16 cellular contexts compared by ENCODE assay signal in the genomic region with DNA sequence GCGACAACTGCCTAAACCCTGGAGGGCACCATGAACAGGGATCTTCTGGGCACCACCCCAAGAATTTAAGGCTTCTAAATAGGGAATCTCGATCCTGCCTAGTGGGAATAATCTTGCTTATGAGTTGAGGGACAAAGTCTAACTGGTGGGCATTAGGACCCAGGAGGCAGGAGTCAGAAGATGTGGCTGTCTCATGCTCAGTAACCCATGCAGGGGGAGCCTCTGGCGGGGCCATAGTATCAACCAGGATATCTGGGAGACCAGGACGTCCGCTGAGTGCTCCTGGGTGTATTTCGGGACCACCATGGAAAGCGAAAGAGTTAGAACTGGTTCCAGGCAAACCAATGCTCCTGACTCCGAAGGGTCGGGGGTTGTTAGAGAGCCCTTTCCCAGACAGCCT.
"Had no signal": no experiment of that assay in that cellular context is flagged by ENCODE, and none has a peak within 500 bp of the region (broad histone marks: within the 10 kb centered on the region; RNA-seq: fewer than 3 reads in every experiment).

No MANE protein-coding gene starts in this region.

- H3K36me3 ChIP-seq: brain microvascular endothelial cell, cardiac muscle cell, Peyer's patch had no signal

- DNase-seq: activated CD4-positive, alpha-beta T cell treated with anti-CD3 and anti-CD28 coated beads for 4 hours; activated CD8-positive, alpha-beta memory T cell treated with anti-CD3 and anti-CD28 coated beads, Interleukin-2, amount 50 U/mL, for 4 hours; activated CD8-positive, alpha-beta T cell treated with anti-CD3 and anti-CD28 coated beads for 36 hours; activated gamma-delta T cell treated with Interleukin-2 at 50 U/mL for 16 hours; cerebellar nuclear complex; NCI-H1048; NCI-H187 treated with DMSO at 0.1 percent for 48 hours; NCI-H2171; NCI-H2227 treated with DMSO at 0.1 percent for 48 hours; SHP77 treated with DMSO at 0.1 percent for 48 hours had no signal

- H3K27ac ChIP-seq: brain microvascular endothelial cell, cardiac muscle cell, Peyer's patch, SK-N-MC had no signal

- H3K27me3 ChIP-seq: brain microvascular endothelial cell, cardiac muscle cell, Peyer's patch had no signal

- H3K4me1 ChIP-seq: Peyer's patch had no signal

- H3K4me3 ChIP-seq: cardiac muscle cell, Peyer's patch, SK-N-MC had no signal

- ATAC-seq: activated CD4-positive, CD25-positive, alpha-beta regulatory T cell treated with anti-CD3 and anti-CD28 coated beads, Interleukin-2, amount 50 U/mL, for 24 hours; activated T-cell treated with anti-CD3 and anti-CD28 coated beads, Interleukin-2, amount 50 U/mL, for 72 hours had no signal

- H3K9me3 ChIP-seq: Peyer's patch had no signal
